In the genomic region with DNA sequence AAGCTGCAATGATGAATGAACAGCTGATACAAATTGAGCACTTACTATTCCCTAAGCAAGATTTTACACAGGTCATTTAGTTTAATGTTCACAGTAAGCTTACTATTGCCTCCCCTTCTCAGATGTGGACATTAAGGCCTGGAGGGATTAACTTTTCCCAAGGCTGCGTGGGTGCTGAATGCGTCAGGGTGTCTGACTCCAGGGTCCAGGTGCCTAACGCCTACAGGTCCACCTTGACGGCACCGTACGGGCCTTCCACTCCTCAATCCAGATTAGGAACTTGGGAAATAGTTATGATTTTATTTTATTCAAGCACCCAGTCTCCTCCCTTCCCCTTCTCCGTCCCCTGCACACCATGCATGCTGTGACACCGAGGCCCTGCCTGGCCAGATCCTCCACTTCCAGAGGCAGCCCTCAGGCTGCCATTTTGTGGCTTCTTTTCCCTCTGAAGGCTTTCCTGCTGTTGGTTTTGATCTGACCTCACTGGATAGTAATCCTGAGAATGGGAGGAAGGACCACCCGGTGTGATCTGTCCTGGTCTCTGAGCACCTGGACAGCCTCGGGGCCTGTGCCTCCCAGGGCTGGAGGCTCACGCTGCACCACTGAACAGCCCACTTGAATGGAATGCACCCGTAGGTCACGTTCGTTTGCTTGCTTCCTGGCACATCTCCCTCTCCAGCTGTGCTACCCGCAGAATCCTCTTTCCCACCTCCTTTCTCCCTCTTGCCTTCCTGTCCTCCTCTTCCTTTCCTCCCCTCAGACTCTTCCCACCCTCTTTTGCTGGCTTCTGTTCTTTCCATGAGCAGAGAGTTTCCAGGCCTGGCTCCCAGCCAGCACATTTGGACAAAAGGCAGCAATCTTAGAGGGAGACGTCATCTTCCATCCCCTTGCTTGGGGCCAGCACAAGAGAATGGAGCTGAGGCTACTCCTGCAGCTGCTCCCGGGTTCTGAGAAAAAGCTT, we compare ENCODE assay signal across 8 cellular contexts. TPM values are rescaled to one million over a fixed set of nuclear protein-coding genes. Genes with fewer than 3 reads are reported as not detected.
DNase-seq lines count a peak whose midpoint lies in the region; ATAC-seq and TF ChIP-seq lines count a peak whose summit lies in the region.

No MANE protein-coding gene starts in this region.

- intact Hi-C loops in left ventricle myocardium inferior (cut with micrococcal nuclease): no loop called here

- H3K4me1 ChIP-seq in left ventricle myocardium inferior: peaks cover 79% of the 10 kb centered on the region

- no peaks in the 10 kb centered on the region for H3K27me3 ChIP-seq in left ventricle myocardium inferior (ENCODE audit: low read depth)

- peak overlapping the region; percentile 89 for H3K27ac ChIP-seq in left ventricle myocardium inferior (replicated peaks)

- no peaks in the 10 kb centered on the region for H3K9me3 ChIP-seq in left ventricle myocardium inferior (replicated peaks)

- ATAC-seq in GM21619 (IDR thresholded peaks at IDR 0.05; ENCODE audit: unreplicated experiment): no peak
- ATAC-seq in HG03280 (IDR thresholded peaks at IDR 0.05; ENCODE audit: unreplicated experiment): no peak
- ATAC-seq in HG03342 (IDR thresholded peaks at IDR 0.05; ENCODE audit: unreplicated experiment): no peak

- no peak for TF ChIP-seq CTCF in left ventricle myocardium inferior (IDR thresholded peaks at IDR 0.05; ENCODE audit: borderline replicate concordance)

- H3K36me3 ChIP-seq in left ventricle myocardium inferior: no peaks in the 10 kb centered on the region

- DNase-seq in HS-27A (ENCODE audit: low read depth) (peak; percentile 89), amniotic epithelial cell (ENCODE audit: low read depth) (peak; percentile 74), left ventricle myocardium inferior (peak; percentile 92), retina (peak; percentile 73)
- no peak for DNase-seq in stimulated activated naive CD4-positive, alpha-beta T cell treated with Interleukin-2 at 50 U/mL for 16 hours (lab: John Stamatoyannopoulos, UW)

- H3K4me3 ChIP-seq in left ventricle myocardium inferior: no peak overlapping the region

RNA-seq across cellular contexts. Expression of a gene that starts 14.4 kb away (rescaled TPM):
- total RNA-seq in left ventricle myocardium inferior: 10.8 TPM

RNA-seq across cellular contexts. Expression of a gene that starts 46.6 kb away (rescaled TPM):
- 8.5 TPM for total RNA-seq in left ventricle myocardium inferior
